In the genomic region with DNA sequence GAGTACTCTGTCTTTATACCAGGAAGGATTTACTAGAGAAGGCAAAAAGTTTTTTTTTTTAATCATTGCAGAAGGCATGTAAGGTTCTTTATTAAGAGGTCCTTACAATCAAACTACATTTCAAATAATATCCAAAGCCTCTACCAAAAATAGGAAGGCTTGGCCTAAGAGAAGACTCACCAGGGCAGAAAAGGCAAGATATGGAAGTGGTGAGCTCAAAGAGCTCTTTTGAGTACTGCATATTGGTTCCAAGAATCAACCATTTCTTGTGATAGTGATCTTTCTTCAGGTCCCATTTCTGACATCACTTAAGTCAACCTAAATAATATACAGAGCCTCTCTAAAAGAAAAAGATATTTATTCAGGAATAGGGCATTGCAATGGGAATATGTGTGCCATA, we compare ENCODE assay signal across 5 cellular contexts.
"Had no signal": no experiment of that assay in that cellular context is flagged by ENCODE, and none has a peak within 500 bp of the region (broad histone marks: within the 10 kb centered on the region; RNA-seq: fewer than 3 reads in every experiment).

No MANE protein-coding gene starts in this region.

- H3K4me3 Mint-ChIP-seq: H9 had no signal

- H3K9ac ChIP-seq: GM23248 had no signal

- H3K27ac Mint-ChIP-seq: H9 had no signal

- H3K4me1 Mint-ChIP-seq: H9 had no signal

- H2AFZ ChIP-seq: GM23248 had no signal

- DNase-seq: GM23248, GOT3, H9, HCEC 1CT, IMR-90 had no signal

- H3K4me3 ChIP-seq: GM23248 had no signal
